17 cellular contexts compared by ENCODE assay signal in the genomic region with DNA sequence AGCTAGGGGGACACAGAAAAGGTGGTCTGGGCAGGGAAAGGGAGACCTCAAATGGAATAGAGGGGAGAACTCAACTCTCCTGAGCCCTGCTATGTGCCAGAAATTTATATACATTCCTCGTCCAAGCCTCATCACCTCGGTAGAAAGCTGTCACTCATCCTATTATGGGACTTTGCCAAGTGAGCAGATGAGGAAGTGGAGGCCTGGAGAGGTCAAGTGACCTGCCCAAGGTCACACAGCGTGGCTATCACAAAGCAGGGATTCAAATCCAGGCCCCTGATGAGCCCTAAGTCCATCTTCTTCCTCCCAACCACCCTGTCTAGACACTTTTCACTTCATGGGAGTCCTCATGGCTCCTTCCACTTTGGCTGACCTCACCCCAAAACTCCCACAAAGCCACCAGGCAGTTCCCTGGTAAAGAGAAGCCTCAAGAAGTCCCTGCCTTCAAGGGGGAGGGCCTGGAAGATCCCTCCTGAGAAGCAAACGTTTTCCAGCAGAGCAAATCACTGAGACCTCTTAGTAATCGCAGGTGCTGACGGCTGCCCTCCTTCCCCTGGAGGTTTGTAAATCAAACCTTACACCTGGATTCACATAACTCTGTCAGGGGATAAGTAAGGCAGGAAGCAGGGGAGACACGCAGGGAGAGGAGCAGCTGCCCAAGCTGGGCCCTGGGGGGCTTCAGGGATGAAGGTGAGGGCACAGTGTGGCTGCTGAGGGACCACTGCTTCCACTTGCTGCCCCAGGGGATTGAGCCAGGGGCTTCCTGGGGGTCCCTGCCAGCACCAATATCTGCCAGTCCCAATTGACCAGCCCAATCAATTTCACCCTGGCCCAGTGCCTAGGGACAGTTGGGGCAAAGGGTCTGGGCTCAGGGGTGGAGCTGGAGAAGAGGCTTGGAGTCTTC.
"Had no signal": no experiment of that assay in that cellular context is flagged by ENCODE, and none has a peak within 500 bp of the region (broad histone marks: within the 10 kb centered on the region; RNA-seq: fewer than 3 reads in every experiment).

No MANE protein-coding gene starts in this region.

- H3K36me3 Mint-ChIP-seq: stimulated activated effector memory CD8-positive, alpha-beta T cell treated with anti-CD3 and anti-CD28 coated beads, Interleukin-12 subunit alpha, Interleukin-12 subunit beta, amount 100 ng/mL, for 72 hours; WTC11 had no signal

- H3K4me3 Mint-ChIP-seq: activated CD4-positive, alpha-beta T cell treated with anti-CD3 and anti-CD28 coated beads, Interleukin-2, amount 10 ng/mL, durations not matched to agents 24 days and 14 days; activated naive CD4-positive, alpha-beta T cell treated with anti-CD3 and anti-CD28 coated beads for 36 hours; nephron; stimulated activated effector memory CD8-positive, alpha-beta T cell treated with anti-CD3 and anti-CD28 coated beads, Interleukin-12 subunit alpha, Interleukin-12 subunit beta, amount 100 ng/mL, for 72 hours; T-helper 17 cell; WTC11 had no signal

- H3K4me1 Mint-ChIP-seq: activated CD4-positive, alpha-beta T cell treated with anti-CD3 and anti-CD28 coated beads, Interleukin-2, amount 10 ng/mL, durations not matched to agents 24 days and 14 days; stimulated activated effector memory CD8-positive, alpha-beta T cell treated with anti-CD3 and anti-CD28 coated beads, Interleukin-12 subunit alpha, Interleukin-12 subunit beta, amount 100 ng/mL, for 72 hours had no signal

- H3K79me2 ChIP-seq: hepatocyte had no signal

- H3K4me1 ChIP-seq: ascending aorta, breast epithelium, left lung, pancreas, tibial artery had no signal

- H3K9me3 ChIP-seq: ascending aorta, breast epithelium, left lung, pancreas, tibial artery had no signal

- H3K9me3 Mint-ChIP-seq: activated CD4-positive, alpha-beta T cell treated with anti-CD3 and anti-CD28 coated beads, Interleukin-2, amount 10 ng/mL, durations not matched to agents 24 days and 14 days; activated naive CD4-positive, alpha-beta T cell treated with anti-CD3 and anti-CD28 coated beads for 36 hours; activated T-helper 2 cell treated with anti-CD3 and anti-CD28 coated beads, Interferon-gamma antibody, Interleukin-2, Interleukin-4, amounts not matched to agents 10 μg/mL and 5 μg/mL and 100 μg/mL, durations not matched to agents 14 hours and 24 hours and 36 hours; nephron; stimulated activated effector memory CD8-positive, alpha-beta T cell treated with anti-CD3 and anti-CD28 coated beads, Interleukin-12 subunit alpha, Interleukin-12 subunit beta, amount 100 ng/mL, for 72 hours; WTC11 had no signal

- FAIRE-seq: pancreas, urothelium cell line had no signal

- H3K27me3 Mint-ChIP-seq: activated CD4-positive, alpha-beta T cell treated with anti-CD3 and anti-CD28 coated beads, Interleukin-2, amount 10 ng/mL, durations not matched to agents 24 days and 14 days had no signal

- ATAC-seq: left lung; pancreas; stimulated activated effector memory CD8-positive, alpha-beta T cell treated with anti-CD3 and anti-CD28 coated beads, Interleukin-12 subunit alpha, Interleukin-12 subunit beta, amount 100 ng/mL, for 72 hours; T-helper 17 cell had no signal

- H3K4me2 ChIP-seq: hepatocyte had no signal

- DNase-seq: activated naive CD4-positive, alpha-beta T cell treated with anti-CD3 and anti-CD28 coated beads for 36 hours; activated T-cell treated with anti-CD3 and anti-CD28 coated beads, Interleukin-2, amount 50 U/mL, for 1 hour; mesenchymal stem cell; pancreas; stimulated activated CD4-positive, alpha-beta T cell treated with anti-CD3 and anti-CD28 coated beads, Interleukin-12 subunit alpha, Interleukin-12 subunit beta, amount 100 ng/mL, for 4 hours; T-helper 17 cell had no signal

- H3K27me3 ChIP-seq: ascending aorta, breast epithelium, hepatocyte, pancreas had no signal

- H3K27ac ChIP-seq: ascending aorta, breast epithelium, hepatocyte, left lung, pancreas, tibial artery had no signal

- H3K27ac Mint-ChIP-seq: activated CD4-positive, alpha-beta T cell treated with anti-CD3 and anti-CD28 coated beads, Interleukin-2, amount 10 ng/mL, durations not matched to agents 24 days and 14 days; activated naive CD4-positive, alpha-beta T cell treated with anti-CD3 and anti-CD28 coated beads for 36 hours; activated T-helper 2 cell treated with anti-CD3 and anti-CD28 coated beads, Interferon-gamma antibody, Interleukin-2, Interleukin-4, amounts not matched to agents 10 μg/mL and 5 μg/mL and 100 μg/mL, durations not matched to agents 14 hours and 24 hours and 36 hours; stimulated activated effector memory CD8-positive, alpha-beta T cell treated with anti-CD3 and anti-CD28 coated beads, Interleukin-12 subunit alpha, Interleukin-12 subunit beta, amount 100 ng/mL, for 72 hours; T-helper 17 cell; WTC11 had no signal

- H3K36me3 ChIP-seq: ascending aorta, breast epithelium, left lung, pancreas, tibial artery had no signal

- H2AFZ ChIP-seq: hepatocyte had no signal

- H3K4me3 ChIP-seq: ascending aorta, breast epithelium, hepatocyte, left lung, pancreas, tibial artery had no signal
